In the genomic region with DNA sequence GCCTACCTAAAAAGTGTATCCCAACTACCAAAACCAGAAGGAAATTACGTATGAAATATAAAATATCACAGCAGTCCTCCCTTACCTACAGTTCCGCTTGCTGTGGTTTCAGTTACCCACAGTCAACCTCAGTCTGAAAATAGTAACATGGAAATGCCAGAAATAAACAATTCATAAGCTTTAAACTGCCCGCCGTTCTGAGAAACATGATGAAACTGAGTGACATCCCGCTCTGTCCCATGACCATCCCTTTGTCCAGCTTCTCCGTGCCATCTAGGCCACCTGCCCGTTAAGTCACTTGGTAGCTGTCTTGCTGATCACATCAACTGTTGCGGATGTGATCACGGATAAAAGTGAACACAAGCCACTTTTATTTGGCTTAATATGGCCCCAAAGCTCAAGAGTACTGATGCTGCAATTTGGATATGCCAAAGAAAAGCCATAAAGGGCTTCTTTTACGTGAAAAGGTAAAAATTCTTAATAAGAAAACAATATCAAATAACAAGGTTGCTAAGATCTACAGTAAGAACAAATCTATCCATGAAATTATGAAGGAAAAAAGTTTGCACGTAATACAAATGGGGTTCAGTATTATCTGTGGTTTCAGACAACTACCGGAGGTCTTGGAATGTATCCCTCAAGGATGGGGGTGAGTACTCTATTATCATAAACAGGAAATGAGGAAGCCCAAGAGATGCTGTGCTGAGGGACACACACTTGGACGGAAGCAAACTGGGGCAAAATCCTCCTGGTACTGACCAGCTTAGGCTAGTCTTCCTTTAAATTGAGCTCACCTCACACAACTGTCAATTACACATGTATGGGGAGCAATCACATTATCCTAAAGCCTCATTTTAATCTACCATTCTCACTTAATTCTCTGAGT, we compare ENCODE assay signal across 8 cellular contexts. TPM values are rescaled to one million over a fixed set of nuclear protein-coding genes. Genes with fewer than 3 reads are reported as not detected.
DNase-seq lines count a peak whose midpoint lies in the region; ATAC-seq and TF ChIP-seq lines count a peak whose summit lies in the region.

No MANE protein-coding gene starts in this region.

- CTCF ChIA-PET in MCF 10A (lab: Yijun Ruan, JAX) (interaction anchor here (1.2 kb wide), 1 partner anchor 9 kb away, joined by 7 read pairs; no protein-coding TSS in a partner anchor), mammary epithelial cell (lab: Charles Lee; ENCODE audit: low non-redundant PET) (no interaction called here)

- dilution Hi-C loops in mammary epithelial cell (cut with HindIII; ENCODE audit: low sequenced_read_pairs) = no loop called here

- BruUV-seq in MCF 10A (replicated peaks; lab: Mats Ljungman, UMichigan) = no TSS peak
- BruUV-seq in mammary epithelial cell (replicated peaks; lab: Mats Ljungman, UMichigan) = no TSS peak

- peaks cover 55% of the 10 kb centered on the region for H3K4me1 ChIP-seq in mammary epithelial cell (ENCODE audit: insufficient read depth, low read length)
- H3K4me1 ChIP-seq in upper lobe of left lung = peaks cover 74 to 96% (median 90%) of the 10 kb centered on the region in 4 donors

- no peak overlapping the region for H3K4me2 ChIP-seq in mammary epithelial cell (ENCODE audit: insufficient read depth, low read depth, low read length)

- H3K4me3 ChIP-seq in mammary epithelial cell (replicated peaks in 1 of 3; ENCODE audit: insufficient read depth in 1 of 3, low read depth in 2 of 3, low read length in 3 of 3) = no peak overlapping the region
- H3K4me3 ChIP-seq in upper lobe of left lung = peak overlapping the region in 1 of 4 donors; percentile 10

- H3K9me3 Mint-ChIP-seq in MCF 10A (ENCODE audit: unreplicated experiment) = no peaks in the 10 kb centered on the region

- POLR2A ChIA-PET in MCF 10A (lab: Yijun Ruan, JAX) = interaction anchor here (1.0 kb wide), 1 partner anchor 9 kb away, joined by 5 read pairs; a partner anchor contains a TSS

- no peak overlapping the region for H3K27ac ChIP-seq in mammary epithelial cell (ENCODE audit: insufficient read depth, low read depth, low read length)
- peak overlapping the region; percentile 13 to 56 (median 26) for H3K27ac ChIP-seq in upper lobe of left lung

- H3K4me1 Mint-ChIP-seq in MCF 10A (ENCODE audit: insufficient read depth, unreplicated experiment) = peaks cover 54% of the 10 kb centered on the region

- H3K9ac ChIP-seq in mammary epithelial cell (ENCODE audit: insufficient read depth, low read length) = no peak overlapping the region

- TF ChIP-seq CTCF in MCF 10A (IDR thresholded peaks at IDR 0.05; ENCODE audit: unreplicated experiment) (no peak), mammary epithelial cell (conservative IDR thresholded peaks at IDR 0.05 in 1 of 2, IDR thresholded peaks at IDR 0.05 in 1 of 2; ENCODE audit: extremely low read depth in 1 of 2, insufficient read depth in 1 of 2, low read depth in 1 of 2, low read length in 2 of 2) (no peak), upper lobe of left lung (IDR thresholded peaks at IDR 0.05) (no peak)

- WGBS in mammary epithelial cell (ENCODE audit: low coverage, missing lambda C conversion rate) = 72% methylated on average over 13 of the region's 13 CpGs
- WGBS in upper lobe of left lung, 2 donors = 29 to 32% methylated on average over 13 of the region's 13 CpGs

- peaks cover 28% of the 10 kb centered on the region for H3K36me3 Mint-ChIP-seq in MCF 10A (ENCODE audit: insufficient read depth, unreplicated experiment)

- in situ Hi-C loops in mammary epithelial cell (cut with MboI; ENCODE audit: low sequenced_read_pairs in 2 of 2) = no loop called here

- H3K27ac Mint-ChIP-seq in MCF 10A (ENCODE audit: low read depth, unreplicated experiment) = peak overlapping the region; percentile 23

- DNase-seq in MCF 10A (ENCODE audit: unreplicated experiment) = no peak
- no peak for DNase-seq in mammary epithelial cell
- DNase-seq in activated gamma-delta T cell treated with anti-CD3 and anti-CD28 coated beads, Interleukin-2, amount 50 U/mL, for 16 hours (ENCODE audit: low read depth) = peak; percentile 21
- DNase-seq in left lobe of liver (ENCODE audit: low spot score) = no peak
- no peak for DNase-seq in upper lobe of left lung
- DNase-seq in retina = no peak
- no peak for DNase-seq in NCI-H2029 (lab: John Stamatoyannopoulos, UW)

- H3K36me3 ChIP-seq in mammary epithelial cell (ENCODE audit: insufficient read depth, low read length) (peaks cover 3% of the 10 kb centered on the region), upper lobe of left lung (peaks cover 0 to 3% (median 0%) of the 10 kb centered on the region in 4 donors)

- no peak for TF ChIP-seq EP300 in upper lobe of left lung (IDR thresholded peaks at IDR 0.05)

- no peak overlapping the region for H2AFZ ChIP-seq in mammary epithelial cell (ENCODE audit: low read depth, low read length)

- H3K4me3 Mint-ChIP-seq in MCF 10A (ENCODE audit: unreplicated experiment) = peak overlapping the region; percentile 8

- intact Hi-C loops in MCF 10A (cut with micrococcal nuclease) = no loop called here
- intact Hi-C loops in mammary epithelial cell (cut with micrococcal nuclease) = no loop called here

- no peaks in the 10 kb centered on the region for H3K27me3 ChIP-seq in mammary epithelial cell (ENCODE audit: insufficient read depth, low read length)
- H3K27me3 ChIP-seq in upper lobe of left lung = no peaks in the 10 kb centered on the region

- H3K79me2 ChIP-seq in mammary epithelial cell (ENCODE audit: insufficient read depth, low read length) = peaks cover 99% of the 10 kb centered on the region

- peaks cover 76% of the 10 kb centered on the region for H4K20me1 ChIP-seq in mammary epithelial cell (ENCODE audit: insufficient read depth, low read length)

- no peaks in the 10 kb centered on the region for H3K9me3 ChIP-seq in mammary epithelial cell (replicated peaks; ENCODE audit: insufficient read depth, low read length)
- no peaks in the 10 kb centered on the region for H3K9me3 ChIP-seq in upper lobe of left lung

- no peaks in the 10 kb centered on the region for H3K27me3 Mint-ChIP-seq in MCF 10A (ENCODE audit: insufficient read depth, unreplicated experiment)

- ATAC-seq in HG03442 (IDR thresholded peaks at IDR 0.05; ENCODE audit: unreplicated experiment) (peak; percentile 63), left lobe of liver (peak; percentile 64), upper lobe of left lung (ENCODE audit: low FRiP score in 2 of 2) (peak in 1 of 2 donors; percentile 52)

- no peak for TF ChIP-seq POLR2A in upper lobe of left lung (IDR thresholded peaks at IDR 0.05)

RNA-seq across cellular contexts. Expression of a gene that starts 8.2 kb away (rescaled TPM):
- 146 and 157 TPM in 2 replicates for total RNA-seq in MCF 10A (2022)
- 100 to 1,000 TPM; 187 to 318 TPM for total RNA-seq in mammary epithelial cell
- 175 TPM for polyA plus RNA-seq in mammary epithelial cell
- polyA minus RNA-seq in mammary epithelial cell = 423 TPM
- 76.1 TPM for total RNA-seq in left lobe of liver
- 100 to 1,000 TPM; 134 to 302 (median 177) TPM for total RNA-seq in upper lobe of left lung
